23 cellular contexts compared by ENCODE assay signal in genomic region chr20:61930776-61931475, GRCh38.
DNase-seq lines count a peak whose midpoint lies in the region; ATAC-seq, FAIRE-seq and TF ChIP-seq lines count a peak whose summit lies in the region.
"Had no signal": no experiment of that assay in that cellular context is flagged by ENCODE, and none has a peak within 500 bp of the region (broad histone marks: within the 10 kb centered on the region; RNA-seq: fewer than 3 reads in every experiment).

No MANE protein-coding gene starts in this region.

- in situ Hi-C loops in HepG2 (cut with HindIII; ENCODE audit: extremely low pct_ligation_motif_present, low pct_unique_long_range_greater_than_20kb) = no loop called here

- H3K27ac ChIP-seq in dorsolateral prefrontal cortex (no peak overlapping the region), HepG2 (ENCODE audit: extremely low read length, insufficient read depth, low read length) (no peak overlapping the region), upper lobe of right lung (no peak overlapping the region)
- H3K27ac ChIP-seq: BLaER1, HL-60, pancreas had no signal

- H3K4me3 ChIP-seq in Jurkat, Clone E6-1 (ENCODE audit: low read length) = peak overlapping the region; percentile 23; the same call in 1 of the 2 replicates
- H3K4me3 ChIP-seq in dorsolateral prefrontal cortex = no peak overlapping the region
- no peak overlapping the region for H3K4me3 ChIP-seq in HepG2 (replicated peaks in 1 of 3; ENCODE audit: insufficient read depth in 1 of 3, low read depth in 2 of 3, low read length in 3 of 3)
- no peak overlapping the region for H3K4me3 ChIP-seq in upper lobe of right lung
- H3K4me3 ChIP-seq: BLaER1, pancreas had no signal

- no peak for TF ChIP-seq POLR2A in HepG2 (IDR thresholded peaks at IDR 0.05; ENCODE audit: insufficient read depth in 1 of 2, low read depth in 2 of 2, low read length in 2 of 2)

- H3K4me1 ChIP-seq in HepG2 (ENCODE audit: insufficient read depth, low read length) (no peaks in the 10 kb centered on the region), upper lobe of right lung (no peaks in the 10 kb centered on the region)
- H3K4me1 ChIP-seq: pancreas had no signal

- ATAC-seq in HepG2 = peak; percentile 5; the same call in 2 of the 3 replicates
- ATAC-seq in upper lobe of right lung = no peak
- no peak for ATAC-seq in GM18907 (IDR thresholded peaks at IDR 0.05; ENCODE audit: unreplicated experiment)
- ATAC-seq: activated CD4-positive, alpha-beta T cell treated with anti-CD3 and anti-CD28 coated beads for 36 hours; activated naive CD8-positive, alpha-beta T cell treated with anti-CD3 and anti-CD28 coated beads, Interleukin-2, amount 50 U/mL, for 24 hours; pancreas; stimulated activated naive CD8-positive, alpha-beta T cell treated with anti-CD3 and anti-CD28 coated beads, Interleukin-15, amount 100 ng/mL, for 72 hours had no signal

- H3K27me3 ChIP-seq in dorsolateral prefrontal cortex = no peaks in the 10 kb centered on the region
- peaks cover 15 to 49% of the 10 kb centered on the region in 2 experiments for H3K27me3 ChIP-seq in HepG2 (ENCODE audit: control insufficient read depth in 1 of 2, insufficient read depth in 2 of 2, low read length in 2 of 2)
- no peaks in the 10 kb centered on the region for H3K27me3 ChIP-seq in upper lobe of right lung
- H3K27me3 ChIP-seq: BLaER1, pancreas had no signal

- TF ChIP-seq CTCF in dorsolateral prefrontal cortex (IDR thresholded peaks at IDR 0.05 in 54 of 56, conservative IDR thresholded peaks at IDR 0.05 in 2 of 56; ENCODE audit: low read depth in 1 of 56, partially characterized antibody in 56 of 56) (no peak), HepG2 (CRISPR knock-in tag; IDR thresholded peaks at IDR 0.05) (no peak), upper lobe of right lung (IDR thresholded peaks at IDR 0.05) (no peak)

- peak; percentile 92 for DNase-seq in Jurkat, Clone E6-1 (ENCODE audit: low read depth, low spot score)
- peak in 7 of 10 donors; percentile 10 to 38 (median 24) for DNase-seq in dorsolateral prefrontal cortex
- DNase-seq in HepG2 (ENCODE audit: low spot score) = no peak
- DNase-seq in upper lobe of right lung = peak; percentile 52
- DNase-seq in hippocampal formation (lab: John Stamatoyannopoulos, UW) = no peak
- no peak for DNase-seq in globus pallidus (ENCODE audit: low spot score)
- DNase-seq: activated CD4-positive, alpha-beta T cell treated with anti-CD3 and anti-CD28 coated beads for 36 hours; activated naive CD8-positive, alpha-beta T cell treated with anti-CD3 and anti-CD28 coated beads, Interleukin-2, amount 50 U/mL, for 24 hours; central memory CD4-positive, alpha-beta T cell; NCI-H1436 treated with DMSO at 0.1 percent for 48 hours; NCI-H2107; NCI-H345; NCI-H69; nephron progenitor cell; stimulated activated CD4-positive, alpha-beta T cell treated with anti-CD3 and anti-CD28 coated beads, Interleukin-2, amount 100 ng/mL, for 24 hours; stimulated activated naive CD8-positive, alpha-beta T cell treated with anti-CD3 and anti-CD28 coated beads, Interleukin-15, amount 100 ng/mL, for 72 hours; SW 1271 had no signal

- TF ChIP-seq RAD21 in HepG2 (CRISPR knock-in tag; IDR thresholded peaks at IDR 0.05) = no peak

- H3K4me2 ChIP-seq in HepG2 (ENCODE audit: low read depth, low read length) = no peak overlapping the region
- H3K4me2 ChIP-seq: BLaER1 had no signal

- H4K20me1 ChIP-seq in HepG2 (ENCODE audit: insufficient read depth, low read length) = no peaks in the 10 kb centered on the region; the same call in 1 of the 2 replicates
- H4K20me1 ChIP-seq: BLaER1 had no signal

- H3K9ac ChIP-seq in HepG2 (ENCODE audit: insufficient read depth, low read depth, low read length) = no peak overlapping the region
- H3K9ac ChIP-seq: BLaER1 had no signal

- no peak for TF ChIP-seq EP300 in HepG2 (IDR thresholded peaks at IDR 0.05; ENCODE audit: low read depth in 2 of 2, low read length in 2 of 2)
- TF ChIP-seq EP300 in HepG2 (CRISPR knock-in tag; IDR thresholded peaks at IDR 0.05; ENCODE audit: borderline replicate concordance) = no peak

- H3K36me3 ChIP-seq in HepG2 (replicated peaks in 1 of 2; ENCODE audit: control insufficient read depth in 1 of 2, insufficient read depth in 2 of 2, low read length in 2 of 2) (no peaks in the 10 kb centered on the region), upper lobe of right lung (no peaks in the 10 kb centered on the region)
- H3K36me3 ChIP-seq: BLaER1, pancreas had no signal

- intact Hi-C loops in dorsolateral prefrontal cortex (cut with DNase I) = no loop called here
- intact Hi-C loops in HepG2 (cut with micrococcal nuclease; ENCODE audit: unreplicated experiment) = no loop called here
- intact Hi-C loops in upper lobe of right lung (cut with DNase I) = no loop called here

- CTCF ChIA-PET in HepG2 (lab: Yijun Ruan, JAX; ENCODE audit: low intra/inter-chr PET ratio, low total read pairs) = no interaction called here

- no peaks in the 10 kb centered on the region for H3K79me2 ChIP-seq in HepG2 (ENCODE audit: insufficient read depth, low read length)

- FAIRE-seq in HepG2 (lab: Jason Lieb, UNC) = no peak
- FAIRE-seq: GM12892, keratinocyte, pancreas had no signal

- no TSS peak for BruUV-seq in HepG2 (replicated peaks; lab: Mats Ljungman, UMichigan)

- 45% methylated on average over 28 of the region's 28 CpGs for WGBS in HepG2 (ENCODE audit: low lambda C conversion rate)

- POLR2A ChIA-PET in HepG2 (lab: Yijun Ruan, JAX) = no interaction called here

- H2AFZ ChIP-seq in HepG2 (ENCODE audit: low read length) = no peak overlapping the region

- H3K9me3 ChIP-seq in HepG2 (ENCODE audit: low read length) (no peaks in the 10 kb centered on the region), upper lobe of right lung (no peaks in the 10 kb centered on the region)
- H3K9me3 ChIP-seq: BLaER1, pancreas had no signal

TF ChIP-seq in HepG2, 621 proteins besides CTCF, POLR2A, EP300 and RAD21:
- peak; percentile 19; the same call in 1 of the 2 replicates for TF ChIP-seq ZNF574 (CRISPR knock-in tag; IDR thresholded peaks at IDR 0.05)
- no peak for TF ChIP-seq NFE2L1 (CRISPR knock-in tag; IDR thresholded peaks at IDR 0.05; ENCODE audit: borderline replicate concordance)

Comparison
In these comparisons a context has a peak if more than half of its experiments do, and no peak if none do; other contexts are left out.
1. DNase-seq: peak in Jurkat, Clone E6-1 (single experiment), dorsolateral prefrontal cortex (7 of 10) and upper lobe of right lung (single experiment); none in HepG2 (single experiment), hippocampal formation (0 of 2) and globus pallidus (single experiment).